13 cellular contexts compared by ENCODE assay signal in the genomic region with DNA sequence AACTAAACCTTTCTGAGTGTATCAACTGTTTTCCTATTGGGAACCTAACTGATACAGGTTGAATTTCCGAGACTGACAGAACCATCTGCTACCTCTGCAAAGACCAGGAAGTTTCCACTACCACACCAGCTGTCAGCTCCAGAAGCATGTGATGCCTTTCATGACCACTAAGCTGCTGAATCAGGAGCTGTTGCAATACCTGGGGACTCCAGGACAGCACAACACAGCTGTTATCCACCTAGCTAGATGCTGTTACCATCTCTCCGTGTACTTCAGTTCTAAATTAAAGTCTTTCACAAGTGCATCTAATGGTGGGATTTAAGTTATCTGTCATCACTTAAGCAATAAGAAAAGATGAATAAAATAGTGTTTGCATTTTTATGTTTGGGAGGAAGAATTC.
DNase-seq lines count a peak whose midpoint lies in the region; TF ChIP-seq lines count a peak whose summit lies in the region.
"Had no signal": no experiment of that assay in that cellular context is flagged by ENCODE, and none has a peak within 500 bp of the region (broad histone marks: within the 10 kb centered on the region; RNA-seq: fewer than 3 reads in every experiment).

No MANE protein-coding gene starts in this region.

- CTCF ChIA-PET in RWPE1 (lab: Yijun Ruan, JAX) = no interaction called here

- no peak overlapping the region for H2BK20ac ChIP-seq in H9 (ENCODE audit: low read depth, low read length, poor library complexity, severe bottlenecking)

- H3K36me3 ChIP-seq in endocrine pancreas (ENCODE audit: control insufficient read depth, insufficient read depth, low read length) = no peaks in the 10 kb centered on the region
- H3K36me3 ChIP-seq in GM23248 (ENCODE audit: low read depth) = no peaks in the 10 kb centered on the region
- H3K36me3 ChIP-seq: ascending aorta had no signal

- H3K4ac ChIP-seq in H9 (ENCODE audit: low read depth, low read length) = no peak overlapping the region

- no peak overlapping the region for H3T11ph ChIP-seq in H9 (ENCODE audit: low read length)

- no peak overlapping the region for H2BK5ac ChIP-seq in H9 (ENCODE audit: insufficient read length, low read length)

- in situ Hi-C loops in GM23248 (cut with MboI) = no loop called here

- no peaks in the 10 kb centered on the region for H3K9me3 ChIP-seq in H9 (ENCODE audit: control insufficient read depth, low read depth, low read length)
- no peaks in the 10 kb centered on the region for H3K9me3 ChIP-seq in endocrine pancreas (ENCODE audit: control insufficient read depth, low read length)
- no peaks in the 10 kb centered on the region for H3K9me3 ChIP-seq in GM23248 (ENCODE audit: low read depth)
- H3K9me3 ChIP-seq: ascending aorta had no signal

- no peaks in the 10 kb centered on the region for H3K79me1 ChIP-seq in H9 (ENCODE audit: insufficient read depth, low read depth, low read length, poor library complexity, severe bottlenecking)

- H2BK120ac ChIP-seq in H9 (ENCODE audit: low read depth, low read length, poor library complexity, severe bottlenecking) = no peak overlapping the region

- H3K23ac ChIP-seq in H9 (ENCODE audit: insufficient read length, low read depth, low read length) = no peak overlapping the region

- H3K4me2 ChIP-seq in H9 (ENCODE audit: insufficient read depth, insufficient read length, low read length) (no peak overlapping the region), GM23248 (ENCODE audit: unreplicated experiment) (no peak overlapping the region)

- no CpG with 5 or more reads among the region's 2 CpGs for WGBS in H9 (ENCODE audit: extremely low coverage, insufficient read length, low lambda C conversion rate)
- WGBS in GM23248 (ENCODE audit: low coverage in 1 of 2, low lambda C conversion rate in 2 of 2, missing lambda C conversion rate in 2 of 2), 2 experiments = 14 to 15% methylated on average over 2 of the region's 2 CpGs

- H3K23me2 ChIP-seq in H9 (ENCODE audit: insufficient read length, low read depth, low read length, poor library complexity, severe bottlenecking) = no peaks in the 10 kb centered on the region

- H3K36me3 Mint-ChIP-seq in H9 (ENCODE audit: insufficient read depth in 1 of 3, low read depth in 3 of 3) = no peaks in the 10 kb centered on the region

- no peak overlapping the region for H3K27ac ChIP-seq in 22Rv1
- no peak overlapping the region for H3K27ac ChIP-seq in H9 (ENCODE audit: insufficient read length, low read depth, low read length)
- H3K27ac ChIP-seq in GM23248 = no peak overlapping the region
- no peak overlapping the region for H3K27ac ChIP-seq in RWPE1
- H3K27ac ChIP-seq: ascending aorta had no signal

- H3K27me3 ChIP-seq in H9 (ENCODE audit: insufficient read depth, low read length) (no peaks in the 10 kb centered on the region), endocrine pancreas (ENCODE audit: control insufficient read depth, insufficient read depth, low read length) (no peaks in the 10 kb centered on the region), GM23248 (replicated peaks; ENCODE audit: insufficient read depth) (no peaks in the 10 kb centered on the region)
- H3K27me3 ChIP-seq: ascending aorta had no signal

- DNase-seq in H9 (peak; percentile 63), NCI-H524 (lab: John Stamatoyannopoulos, UW) (peak; percentile 24 to 76), GM23248 (no peak), RWPE1 (ENCODE audit: low spot score) (no peak)
- no peak for DNase-seq in activated CD4-positive, alpha-beta T cell treated with anti-CD3 and anti-CD28 coated beads, Interleukin-2, amount 50 U/mL, for 1 hour
- DNase-seq in stimulated activated CD4-positive, alpha-beta T cell treated with anti-CD3 and anti-CD28 coated beads, Interleukin-2, amount 100 ng/mL, for 24 hours = no peak
- DNase-seq: effector CD8-positive, alpha-beta T cell; EL; NCI-H1436; stimulated activated CD4-positive, alpha-beta T cell treated with anti-CD3 and anti-CD28 coated beads, Interleukin-15, amount 100 ng/mL, for 24 hours had no signal

- H2AK5ac ChIP-seq in H9 (ENCODE audit: insufficient read length, low read length) = no peak overlapping the region

- no peak overlapping the region for H3K56ac ChIP-seq in H9 (ENCODE audit: insufficient read length, low read depth, low read length)

- H3K9ac ChIP-seq in H9 (ENCODE audit: extremely low read depth, insufficient read length, low read length) (no peak overlapping the region), endocrine pancreas (ENCODE audit: control insufficient read depth, insufficient read depth, low read length) (no peak overlapping the region), GM23248 (no peak overlapping the region)

- no peaks in the 10 kb centered on the region for H3K9me2 ChIP-seq in GM23248 (ENCODE audit: insufficient read depth)

- POLR2A ChIA-PET in RWPE1 (lab: Yijun Ruan, JAX; ENCODE audit: low non-redundant PET) = no interaction called here

- H4K20me1 ChIP-seq in H9 (ENCODE audit: control insufficient read depth, insufficient read depth, insufficient read length) (no peaks in the 10 kb centered on the region), GM23248 (ENCODE audit: insufficient read depth) (no peaks in the 10 kb centered on the region)

- no peak overlapping the region for H3K27ac Mint-ChIP-seq in H9

- H4K5ac ChIP-seq in H9 (ENCODE audit: insufficient read length, low read depth, low read length) = no peak overlapping the region

- H3F3A ChIP-seq in GM23248 (ENCODE audit: insufficient read depth) = no peaks in the 10 kb centered on the region

- H3K4me3 ChIP-seq in endocrine pancreas (ENCODE audit: control insufficient read depth, insufficient read depth, low read length) (peak overlapping the region; percentile 18), GM23248 (no peak overlapping the region)
- H3K4me3 ChIP-seq: ascending aorta had no signal

- no peak overlapping the region for H4K91ac ChIP-seq in H9 (ENCODE audit: insufficient read length, low read depth, low read length)

- H3K9me3 Mint-ChIP-seq in H9 = no peaks in the 10 kb centered on the region

- no peak overlapping the region for H3K18ac ChIP-seq in H9 (ENCODE audit: insufficient read length, low read depth, low read length)

- peak; percentile 22 for TF ChIP-seq CTCF in 22Rv1 (IDR thresholded peaks at IDR 0.05)
- TF ChIP-seq CTCF in H9 (conservative IDR thresholded peaks at IDR 0.05) = peak; percentile 44; the same call in 2 of the 3 replicates
- no peak for TF ChIP-seq CTCF in RWPE1 (conservative IDR thresholded peaks at IDR 0.05; ENCODE audit: low read depth)

- H3K79me2 ChIP-seq in H9 (ENCODE audit: insufficient read depth, low read length) (no peaks in the 10 kb centered on the region), GM23248 (ENCODE audit: insufficient read depth) (no peaks in the 10 kb centered on the region)

- no peaks in the 10 kb centered on the region for H3K4me1 ChIP-seq in H9 (ENCODE audit: insufficient read depth, low read length)
- peaks cover 13% of the 10 kb centered on the region for H3K4me1 ChIP-seq in endocrine pancreas (ENCODE audit: control insufficient read depth, insufficient read depth, low read length)
- no peaks in the 10 kb centered on the region for H3K4me1 ChIP-seq in GM23248 (ENCODE audit: insufficient read depth)
- H3K4me1 ChIP-seq: ascending aorta had no signal

- H3K4me3 Mint-ChIP-seq in H9 = no peak overlapping the region

- H2BK12ac ChIP-seq in H9 (ENCODE audit: insufficient read length, low read depth, low read length) = no peak overlapping the region

- H2AFZ ChIP-seq in H9 (ENCODE audit: low read length) (no peak overlapping the region), GM23248 (no peak overlapping the region)

- no peak overlapping the region for H4K8ac ChIP-seq in H9 (replicated peaks; ENCODE audit: insufficient read length, low read depth, low read length)

- H2BK15ac ChIP-seq in H9 (ENCODE audit: low read depth, low read length) = no peak overlapping the region

- no peaks in the 10 kb centered on the region for H3K4me1 Mint-ChIP-seq in H9

- no peak overlapping the region for H3K14ac ChIP-seq in H9 (ENCODE audit: insufficient read depth, low read length)

- H3K27me3 Mint-ChIP-seq in H9 (ENCODE audit: low read depth) = peaks cover 1% of the 10 kb centered on the region; the same call in 1 of the 2 replicates

Comparison
In these comparisons a context has a peak if more than half of its experiments do, and no peak if none do; other contexts are left out.
1. DNase-seq: peak in H9 (single experiment) and NCI-H524 (2 of 2); none in GM23248 (single experiment), activated CD4-positive, alpha-beta T cell treated with anti-CD3 and anti-CD28 coated beads, Interleukin-2, amount 50 U/mL, for 1 hour (single experiment), stimulated activated CD4-positive, alpha-beta T cell treated with anti-CD3 and anti-CD28 coated beads, Interleukin-2, amount 100 ng/mL, for 24 hours (0 of 2) and RWPE1 (single experiment).